ENCODE assay signal across 12 cellular contexts in genomic region chr20:53070714-53071392, GRCh38.
DNase-seq lines count a peak whose midpoint lies in the region; TF ChIP-seq lines count a peak whose summit lies in the region.
"Had no signal": no experiment of that assay in that cellular context is flagged by ENCODE, and none has a peak within 500 bp of the region (broad histone marks: within the 10 kb centered on the region; RNA-seq: fewer than 3 reads in every experiment).

No MANE protein-coding gene starts in this region.

- H3K4me3 Mint-ChIP-seq in activated T-helper 1 cell treated with anti-CD3 and anti-CD28 coated beads, Interleukin-12 subunit alpha, Interleukin-12 subunit beta, Interleukin-2, Interleukin-4 antibody, amounts not matched to agents 30 ng/mL and 10 ng/mL and 1 ng/mL, durations not matched to agents 14 hours and 24 hours and 36 hours: peak overlapping the region; percentile 10
- H3K4me3 Mint-ChIP-seq in Calu3 (ENCODE audit: low read depth, unreplicated experiment): no peak overlapping the region

- BruUV-seq in Calu3 (replicated peaks; lab: Mats Ljungman, UMichigan): no TSS peak

- H3K36me3 ChIP-seq in uterus: no peaks in the 10 kb centered on the region
- H3K36me3 ChIP-seq in ascending aorta: no peaks in the 10 kb centered on the region
- H3K36me3 ChIP-seq: BLaER1 treated with 17β-estradiol and CSF1 and Interleukin-3, amounts not matched to agents 10 nM and 100 nM; colonic mucosa had no signal

- TF ChIP-seq CTCF in uterus (IDR thresholded peaks at IDR 0.05) (no peak), ascending aorta (IDR thresholded peaks at IDR 0.05) (no peak), Calu3 (IDR thresholded peaks at IDR 0.05; ENCODE audit: unreplicated experiment) (no peak)

- peaks cover 24% of the 10 kb centered on the region for H3K36me3 Mint-ChIP-seq in activated T-helper 1 cell treated with anti-CD3 and anti-CD28 coated beads, Interleukin-12 subunit alpha, Interleukin-12 subunit beta, Interleukin-2, Interleukin-4 antibody, amounts not matched to agents 30 ng/mL and 10 ng/mL and 1 ng/mL, durations not matched to agents 14 hours and 24 hours and 36 hours (ENCODE audit: low read depth)
- no peaks in the 10 kb centered on the region for H3K36me3 Mint-ChIP-seq in Calu3 (ENCODE audit: insufficient read depth, unreplicated experiment)

- H3K4me1 ChIP-seq in uterus (no peaks in the 10 kb centered on the region), ascending aorta (no peaks in the 10 kb centered on the region)
- H3K4me1 ChIP-seq: colonic mucosa had no signal

- no peaks in the 10 kb centered on the region for H3K9me3 ChIP-seq in uterus
- no peaks in the 10 kb centered on the region for H3K9me3 ChIP-seq in ascending aorta
- H3K9me3 ChIP-seq: colonic mucosa had no signal

- CTCF ChIA-PET in Calu3 (lab: Charles Lee): no interaction called here

- H3K27ac Mint-ChIP-seq in activated T-helper 1 cell treated with anti-CD3 and anti-CD28 coated beads, Interleukin-12 subunit alpha, Interleukin-12 subunit beta, Interleukin-2, Interleukin-4 antibody, amounts not matched to agents 30 ng/mL and 10 ng/mL and 1 ng/mL, durations not matched to agents 14 hours and 24 hours and 36 hours: peak overlapping the region; percentile 74
- no peak overlapping the region for H3K27ac Mint-ChIP-seq in Calu3 (ENCODE audit: unreplicated experiment)

- intact Hi-C loops in activated T-helper 1 cell treated with anti-CD3 and anti-CD28 coated beads, Interleukin-12 subunit alpha, Interleukin-12 subunit beta, Interleukin-2, Interleukin-4 antibody, amounts not matched to agents 30 ng/mL and 10 ng/mL and 1 ng/mL, durations not matched to agents 14 hours and 24 hours and 36 hours (cut with micrococcal nuclease): loop anchor here (1.0 to 10.0 kb wide), 12 partner anchors 7 to 1026 kb away; no protein-coding TSS in a partner anchor
- intact Hi-C loops in uterus (cut with DNase I; ENCODE audit: low total_unique reads) (no loop called here), ascending aorta (cut with DNase I) (no loop called here), Calu3 (cut with micrococcal nuclease; ENCODE audit: unreplicated experiment) (no loop called here)

- peaks cover 53% of the 10 kb centered on the region for H3K4me1 Mint-ChIP-seq in activated T-helper 1 cell treated with anti-CD3 and anti-CD28 coated beads, Interleukin-12 subunit alpha, Interleukin-12 subunit beta, Interleukin-2, Interleukin-4 antibody, amounts not matched to agents 30 ng/mL and 10 ng/mL and 1 ng/mL, durations not matched to agents 14 hours and 24 hours and 36 hours (ENCODE audit: low read depth)
- H3K4me1 Mint-ChIP-seq in Calu3 (ENCODE audit: low read depth, unreplicated experiment): no peaks in the 10 kb centered on the region

- H3K27me3 ChIP-seq in uterus: no peaks in the 10 kb centered on the region
- no peaks in the 10 kb centered on the region for H3K27me3 ChIP-seq in ascending aorta
- H3K27me3 ChIP-seq: BLaER1 treated with 17β-estradiol and CSF1 and Interleukin-3, amounts not matched to agents 10 nM and 100 nM; colonic mucosa had no signal

- H3K9me3 Mint-ChIP-seq in activated T-helper 1 cell treated with anti-CD3 and anti-CD28 coated beads, Interleukin-12 subunit alpha, Interleukin-12 subunit beta, Interleukin-2, Interleukin-4 antibody, amounts not matched to agents 30 ng/mL and 10 ng/mL and 1 ng/mL, durations not matched to agents 14 hours and 24 hours and 36 hours: peaks cover 15% of the 10 kb centered on the region
- H3K9me3 Mint-ChIP-seq in Calu3 (ENCODE audit: low read depth, unreplicated experiment): no peaks in the 10 kb centered on the region

- no peak overlapping the region for H3K4me3 ChIP-seq in uterus
- H3K4me3 ChIP-seq in ascending aorta: no peak overlapping the region
- H3K4me3 ChIP-seq: BLaER1 treated with 17β-estradiol and CSF1 and Interleukin-3, amounts not matched to agents 10 nM and 100 nM; colonic mucosa had no signal

- peak overlapping the region; percentile 14 to 41 for H3K27ac ChIP-seq in uterus
- H3K27ac ChIP-seq in ascending aorta: no peak overlapping the region
- H3K27ac ChIP-seq: colonic mucosa had no signal

- DNase-seq in stimulated activated CD4-positive, alpha-beta T cell treated with anti-CD3 and anti-CD28 coated beads, Interleukin-12 subunit alpha, Interleukin-12 subunit beta, amount 100 ng/mL, for 48 hours (ENCODE audit: low read depth in 2 of 3, low spot score in 1 of 3): peak in 2 of 3 donors; percentile 12 to 29
- DNase-seq in stimulated activated CD4-positive, alpha-beta T cell treated with anti-CD3 and anti-CD28 coated beads, Interleukin-4, amount 100 ng/mL, for 1 hour: no peak
- peak; percentile 19 for DNase-seq in activated T-helper 1 cell treated with anti-CD3 and anti-CD28 coated beads, Interleukin-12 subunit alpha, Interleukin-12 subunit beta, Interleukin-2, Interleukin-4 antibody, amounts not matched to agents 30 ng/mL and 10 ng/mL and 1 ng/mL, durations not matched to agents 14 hours and 24 hours and 36 hours (ENCODE audit: low spot score)
- DNase-seq in lung microvascular endothelial cell (ENCODE audit: low read depth in 2 of 2) (peak; percentile 2 to 39), uterus (no peak), ascending aorta (ENCODE audit: low spot score in 2 of 2) (no peak), NCI-H1694 treated with DMSO at 0.1 percent for 48 hours (lab: John Stamatoyannopoulos, UW) (no peak), Calu3 (no peak)
- DNase-seq: activated CD8-positive, alpha-beta memory T cell treated with anti-CD3 and anti-CD28 coated beads, Interleukin-2, amount 50 U/mL, for 4 hours; colonic mucosa; NCI-H2081 treated with DMSO at 0.1 percent for 48 hours had no signal

- no peak for TF ChIP-seq POLR2A in uterus (IDR thresholded peaks at IDR 0.05)

- H3K27me3 Mint-ChIP-seq in activated T-helper 1 cell treated with anti-CD3 and anti-CD28 coated beads, Interleukin-12 subunit alpha, Interleukin-12 subunit beta, Interleukin-2, Interleukin-4 antibody, amounts not matched to agents 30 ng/mL and 10 ng/mL and 1 ng/mL, durations not matched to agents 14 hours and 24 hours and 36 hours (ENCODE audit: insufficient read depth): peaks cover 2% of the 10 kb centered on the region
- peaks cover 66% of the 10 kb centered on the region for H3K27me3 Mint-ChIP-seq in Calu3 (ENCODE audit: unreplicated experiment)

Comparison
In these comparisons a context has a peak if more than half of its experiments do, and no peak if none do; other contexts are left out.
1. DNase-seq: peak in stimulated activated CD4-positive, alpha-beta T cell treated with anti-CD3 and anti-CD28 coated beads, Interleukin-12 subunit alpha, Interleukin-12 subunit beta, amount 100 ng/mL, for 48 hours (2 of 3), activated T-helper 1 cell treated with anti-CD3 and anti-CD28 coated beads, Interleukin-12 subunit alpha, Interleukin-12 subunit beta, Interleukin-2, Interleukin-4 antibody, amounts not matched to agents 30 ng/mL and 10 ng/mL and 1 ng/mL, durations not matched to agents 14 hours and 24 hours and 36 hours (single experiment) and lung microvascular endothelial cell (2 of 2); none in stimulated activated CD4-positive, alpha-beta T cell treated with anti-CD3 and anti-CD28 coated beads, Interleukin-4, amount 100 ng/mL, for 1 hour (single experiment), uterus (0 of 2), ascending aorta (0 of 2), NCI-H1694 treated with DMSO at 0.1 percent for 48 hours (single experiment) and Calu3 (single experiment).
2. H3K27ac ChIP-seq: peak in uterus (2 of 2); none in ascending aorta (0 of 2).